Comparison of ENCODE assay signal across 14 cellular contexts in genomic region chr3:138220788-138221187, GRCh38.
"Had no signal": no experiment of that assay in that cellular context is flagged by ENCODE, and none has a peak within 500 bp of the region (broad histone marks: within the 10 kb centered on the region; RNA-seq: fewer than 3 reads in every experiment).

No MANE protein-coding gene starts in this region.

- DNase-seq: activated CD4-positive, alpha-beta T cell treated with anti-CD3 and anti-CD28 coated beads for 1 hour; activated CD4-positive, alpha-beta T cell treated with anti-CD3 and anti-CD28 coated beads, Interleukin-2, amount 50 U/mL, for 48 hours; activated gamma-delta T cell; activated T-cell treated with anti-CD3 and anti-CD28 coated beads, Interleukin-2, amount 50 U/mL, for 48 hours; dorsolateral prefrontal cortex; heart right ventricle; kidney; left ventricle myocardium superior; retina; stimulated activated CD4-positive, alpha-beta T cell treated with anti-CD3 and anti-CD28 coated beads, Interleukin-4, amount 100 ng/mL, for 4 hours; thyroid gland; uterus had no signal

- H3K27ac ChIP-seq: dorsolateral prefrontal cortex, skin epidermis, thyroid gland, uterus had no signal

- H3K9me3 ChIP-seq: heart right ventricle, thyroid gland, uterus had no signal

- H3K27me3 Mint-ChIP-seq: activated naive CD8-positive, alpha-beta T cell had no signal

- H3K4me3 Mint-ChIP-seq: activated naive CD8-positive, alpha-beta T cell had no signal

- H3K27ac Mint-ChIP-seq: activated naive CD8-positive, alpha-beta T cell had no signal

- ATAC-seq: heart right ventricle, left ventricle myocardium superior had no signal

- H3K4me3 ChIP-seq: dorsolateral prefrontal cortex, heart right ventricle, skin epidermis, thyroid gland, uterus had no signal

- H3K36me3 ChIP-seq: uterus had no signal

- H3K27me3 ChIP-seq: dorsolateral prefrontal cortex, heart right ventricle, thyroid gland, uterus had no signal
